In genomic region chr17:19281161-19281560, GRCh38 we compare ENCODE assay signal across 18 cellular contexts. TPM values are rescaled to one million over a fixed set of nuclear protein-coding genes. Genes with fewer than 3 reads are reported as not detected.
DNase-seq lines count a peak whose midpoint lies in the region; ATAC-seq, FAIRE-seq and TF ChIP-seq lines count a peak whose summit lies in the region.
"Had no signal": no experiment of that assay in that cellular context is flagged by ENCODE, and none has a peak within 500 bp of the region (broad histone marks: within the 10 kb centered on the region; RNA-seq: fewer than 3 reads in every experiment).

No MANE protein-coding gene starts in this region.

- no peak for FAIRE-seq in HepG2 (lab: Jason Lieb, UNC)
- FAIRE-seq: G401.6 had no signal

- H4K8ac ChIP-seq in IMR-90 (ENCODE audit: low read depth in 2 of 2, low read length in 2 of 2), result no peak overlapping the region

- peaks cover 29 to 86% of the 10 kb centered on the region in 2 experiments; a peak in 3 of 4 replicates for H3K79me1 ChIP-seq in IMR-90 (ENCODE audit: low read depth in 1 of 2, low read length in 2 of 2)

- no peak overlapping the region for H3K14ac ChIP-seq in IMR-90 (replicated peaks; ENCODE audit: low read depth, low read length)

- no peak overlapping the region for H3K4me3 Mint-ChIP-seq in immature natural killer cell
- H3K4me3 Mint-ChIP-seq: B cell; CD4-positive, alpha-beta T cell had no signal

- dilution Hi-C loops in IMR-90 (cut with HindIII; ENCODE audit: low sequenced_read_pairs, unreplicated experiment), result no loop called here

- TF ChIP-seq RAD21 in IMR-90 (IDR thresholded peaks at IDR 0.05; ENCODE audit: low read length) (no peak), HepG2 (CRISPR knock-in tag; IDR thresholded peaks at IDR 0.05) (no peak)

- no peak overlapping the region for H2BK120ac ChIP-seq in IMR-90 (ENCODE audit: low read depth, low read length)

- 83% methylated on average over 1 of the region's 3 CpGs; no CpG with 5 or more reads in 1 of the 2 experiments for WGBS in IMR-90 (ENCODE audit: extremely low coverage in 2 of 2, insufficient read length in 1 of 2), 2 experiments
- 78% methylated on average over 3 of the region's 3 CpGs for WGBS in HepG2 (ENCODE audit: low lambda C conversion rate)

- H3K27me3 ChIP-seq in IMR-90 (ENCODE audit: control insufficient read depth, insufficient read depth, low read length) (no peaks in the 10 kb centered on the region), dorsolateral prefrontal cortex (no peaks in the 10 kb centered on the region), HepG2 (ENCODE audit: control insufficient read depth in 1 of 2, insufficient read depth in 2 of 2, low read length in 2 of 2) (no peaks in the 10 kb centered on the region)

- CTCF ChIA-PET in IMR-90 (lab: Yijun Ruan, JAX), result no interaction called here
- CTCF ChIA-PET in HepG2 (lab: Yijun Ruan, JAX; ENCODE audit: low intra/inter-chr PET ratio, low total read pairs), result no interaction called here

- H3K4me1 ChIP-seq in IMR-90 (ENCODE audit: control insufficient read depth, insufficient read depth, low read length), result peaks cover 6% of the 10 kb centered on the region; the same call in 1 of the 2 replicates
- H3K4me1 ChIP-seq in HepG2 (ENCODE audit: insufficient read depth, low read length), result 0 out of 2 replicates have a peak, but pooled peaks cover 8% of the 10 kb centered on the region

- BruUV-seq in IMR-90 (replicated peaks; lab: Mats Ljungman, UMichigan), result no TSS peak
- BruUV-seq in HepG2 (replicated peaks; lab: Mats Ljungman, UMichigan), result no TSS peak

- in situ Hi-C loops in IMR-90 (cut with MboI; ENCODE audit: low sequenced_read_pairs) (no loop called here), HepG2 (cut with HindIII; ENCODE audit: extremely low pct_ligation_motif_present, low pct_unique_long_range_greater_than_20kb) (no loop called here)

- peak; percentile 34 for DNase-seq in AG08395 (ENCODE audit: low spot score)
- no peak for DNase-seq in IMR-90
- no peak for DNase-seq in dorsolateral prefrontal cortex
- no peak for DNase-seq in HepG2 (ENCODE audit: low spot score)
- no peak for DNase-seq in NCI-H226
- no peak for DNase-seq in kidney glomerular epithelial cell (lab: John Stamatoyannopoulos, UW)
- DNase-seq in immature natural killer cell, result no peak
- DNase-seq: CD4-positive, alpha-beta T cell; DMS79 treated with DMSO at 0.1 percent for 48 hours; H7; Kasumi-1; NCI-H1417; NCI-H2029 treated with DMSO at 0.1 percent for 48 hours; NCI-H526; OCI-M1 had no signal

- H2BK15ac ChIP-seq in IMR-90 (ENCODE audit: low read depth, low read length), result no peak overlapping the region

- TF ChIP-seq POLR2A in IMR-90 (IDR thresholded peaks at IDR 0.05; ENCODE audit: low read depth, low read length), result no peak
- TF ChIP-seq POLR2A in HepG2 (IDR thresholded peaks at IDR 0.05; ENCODE audit: insufficient read depth in 1 of 2, low read depth in 2 of 2, low read length in 2 of 2), result no peak

- peaks cover 0 to 2% (median 1%) of the 10 kb centered on the region in 3 donors for H3K27me3 Mint-ChIP-seq in immature natural killer cell (ENCODE audit: low read depth in 3 of 3)
- H3K27me3 Mint-ChIP-seq: CD4-positive, alpha-beta T cell had no signal

- no peak overlapping the region for H2AK5ac ChIP-seq in IMR-90 (ENCODE audit: low read depth, low read length)

- POLR2A ChIA-PET in IMR-90 (lab: Charles Lee; ENCODE audit: unreplicated experiment), result no interaction called here
- POLR2A ChIA-PET in HepG2 (lab: Yijun Ruan, JAX), result no interaction called here

- H3K36me3 ChIP-seq in IMR-90 (ENCODE audit: control insufficient read depth, insufficient read depth, low read length) (peaks cover 17% of the 10 kb centered on the region), HepG2 (replicated peaks in 1 of 2; ENCODE audit: control insufficient read depth in 1 of 2, insufficient read depth in 2 of 2, low read length in 2 of 2) (peaks cover 1 to 13% of the 10 kb centered on the region in 2 experiments; a peak in 2 of 5 replicates)

- H3K4me2 ChIP-seq in IMR-90 (ENCODE audit: low read depth, low read length), result no peak overlapping the region
- H3K4me2 ChIP-seq in HepG2 (ENCODE audit: low read depth, low read length), result no peak overlapping the region

- no peaks in the 10 kb centered on the region for H3K9me3 Mint-ChIP-seq in immature natural killer cell
- H3K9me3 Mint-ChIP-seq: CD4-positive, alpha-beta T cell had no signal

- H2BK20ac ChIP-seq in IMR-90 (ENCODE audit: low read depth, low read length), result no peak overlapping the region

- H3K36me3 Mint-ChIP-seq in immature natural killer cell, result no peaks in the 10 kb centered on the region

- no peak overlapping the region for H4K5ac ChIP-seq in IMR-90 (ENCODE audit: low read depth, low read length)

- H4K20me1 ChIP-seq in IMR-90 (ENCODE audit: insufficient read depth, low read length) (peaks cover 77% of the 10 kb centered on the region), HepG2 (ENCODE audit: insufficient read depth, low read length) (no peaks in the 10 kb centered on the region)

- no peak overlapping the region for H2AK9ac ChIP-seq in IMR-90 (replicated peaks; ENCODE audit: low read depth, low read length, poor library complexity)

- H2AFZ ChIP-seq in IMR-90 (replicated peaks; ENCODE audit: low read length, poor library complexity), result no peak overlapping the region
- no peak overlapping the region for H2AFZ ChIP-seq in HepG2 (ENCODE audit: low read length)

- intact Hi-C loops in IMR-90 (cut with micrococcal nuclease), result no loop called here
- intact Hi-C loops in dorsolateral prefrontal cortex (cut with DNase I), result no loop called here
- intact Hi-C loops in HepG2 (cut with micrococcal nuclease; ENCODE audit: unreplicated experiment), result no loop called here

- H3K79me2 ChIP-seq in HepG2 (ENCODE audit: insufficient read depth, low read length), result no peaks in the 10 kb centered on the region

- peaks cover 35% of the 10 kb centered on the region for H3K9me1 ChIP-seq in IMR-90 (ENCODE audit: insufficient read depth, low read length)

- H3K4me3 ChIP-seq in IMR-90 (ENCODE audit: insufficient read depth, low read depth, low read length), result no peak overlapping the region
- H3K4me3 ChIP-seq in dorsolateral prefrontal cortex, result no peak overlapping the region
- no peak overlapping the region for H3K4me3 ChIP-seq in HepG2 (replicated peaks in 1 of 3; ENCODE audit: insufficient read depth in 1 of 3, low read depth in 2 of 3, low read length in 3 of 3)

- H3K27ac Mint-ChIP-seq in immature natural killer cell, result no peak overlapping the region
- H3K27ac Mint-ChIP-seq: B cell; CD4-positive, alpha-beta T cell had no signal

- TF ChIP-seq CTCF in IMR-90 (conservative IDR thresholded peaks at IDR 0.05; ENCODE audit: low read depth, low read length) (no peak), dorsolateral prefrontal cortex (IDR thresholded peaks at IDR 0.05 in 54 of 56, conservative IDR thresholded peaks at IDR 0.05 in 2 of 56; ENCODE audit: low read depth in 1 of 56, partially characterized antibody in 56 of 56) (no peak), HepG2 (CRISPR knock-in tag; IDR thresholded peaks at IDR 0.05) (no peak)

- no peak for TF ChIP-seq EP300 in HepG2 (IDR thresholded peaks at IDR 0.05; ENCODE audit: low read depth in 2 of 2, low read length in 2 of 2)
- TF ChIP-seq EP300 in HepG2 (CRISPR knock-in tag; IDR thresholded peaks at IDR 0.05; ENCODE audit: borderline replicate concordance), result no peak

- no peak overlapping the region for H3K56ac ChIP-seq in IMR-90 (ENCODE audit: extremely low read depth, insufficient read depth, low read length)

- no peaks in the 10 kb centered on the region for H3K9me3 ChIP-seq in IMR-90 (ENCODE audit: control insufficient read depth, insufficient read depth, low read length)
- H3K9me3 ChIP-seq in HepG2 (ENCODE audit: low read length), result no peaks in the 10 kb centered on the region

- no peak overlapping the region for H3K18ac ChIP-seq in IMR-90 (ENCODE audit: low read depth, low read length)

- no peak overlapping the region for H3K4ac ChIP-seq in IMR-90 (ENCODE audit: low read depth, low read length)

- no peak overlapping the region for H2BK5ac ChIP-seq in IMR-90 (ENCODE audit: low read depth, low read length, poor library complexity, severe bottlenecking)

- no peak overlapping the region for H4K91ac ChIP-seq in IMR-90 (ENCODE audit: insufficient read depth, low read depth, low read length)

- no peak overlapping the region for H3K23ac ChIP-seq in IMR-90 (ENCODE audit: low read depth, low read length)

- H3K9ac ChIP-seq in IMR-90 (ENCODE audit: low read depth, low read length), result no peak overlapping the region
- H3K9ac ChIP-seq in HepG2 (ENCODE audit: insufficient read depth, low read depth, low read length), result no peak overlapping the region

- H3K27ac ChIP-seq in IMR-90 (ENCODE audit: insufficient read depth, low read length) (no peak overlapping the region), dorsolateral prefrontal cortex (peak overlapping the region in 53 of 59 donors; percentile 0 to 96 (median 75)), HepG2 (ENCODE audit: extremely low read length, insufficient read depth, low read length) (no peak overlapping the region)

- ATAC-seq in IMR-90 (ENCODE audit: low read depth) (no peak), HepG2 (no peak), HG03095 (IDR thresholded peaks at IDR 0.05; ENCODE audit: unreplicated experiment) (no peak)

- peaks cover 15 to 16% of the 10 kb centered on the region in 2 donors for H3K4me1 Mint-ChIP-seq in immature natural killer cell

RNA-seq across cellular contexts. Expression of gene EPN2, which starts 44.0 kb away (rescaled TPM):
- 14.9 and 19.4 TPM in 2 replicates for total RNA-seq in IMR-90 (2012; rRNA removed)
- 25.3 and 28.0 TPM in 2 replicates for polyA plus RNA-seq in IMR-90 (2012; rRNA removed)
- polyA plus RNA-seq in IMR-90 (2012; cell fraction: cytosol; rRNA removed), result 23.7 and 47.8 TPM in 2 replicates
- 84.7 and 99.7 TPM in 2 replicates for polyA plus RNA-seq in IMR-90 (2012; cell fraction: nucleus; rRNA removed; ENCODE audit: low replicate concordance)
- 100 to 1,000 TPM in 118 of 120 experiments, 10 to 100 TPM in 2; 94.3 to 278 (median 148) TPM for total RNA-seq in dorsolateral prefrontal cortex
- 7.8 and 9.3 TPM in 2 replicates for total RNA-seq in HepG2 (2016; rRNA removed; fragmentation: Illumina TruSeq; extraction: Trizol)
- total RNA-seq in HepG2 (2016; cell fraction: cytosol; rRNA removed; fragmentation: Illumina TruSeq; extraction: Trizol; ENCODE audit: low read depth), result 7.1 and 8.4 TPM in 2 replicates
- 6.5 and 7.5 TPM in 2 replicates for total RNA-seq in HepG2 (2016; cell fraction: insoluble cytoplasmic fraction; rRNA removed; fragmentation: Illumina TruSeq; extraction: Trizol)
- 7.8 and 13.2 TPM in 2 replicates for total RNA-seq in HepG2 (2016; cell fraction: membrane; rRNA removed; fragmentation: Illumina TruSeq; extraction: Trizol)
- total RNA-seq in HepG2 (2016; cell fraction: nucleus; rRNA removed; fragmentation: Illumina TruSeq; extraction: Trizol), result 12.8 and 15.5 TPM in 2 replicates
- 17.8 and 19.2 TPM in 2 replicates for polyA plus RNA-seq in HepG2 (2011; rRNA removed)
- 15.5 and 16.2 TPM in 2 replicates for polyA plus RNA-seq in HepG2 (2011; cell fraction: cytosol; rRNA removed)
- polyA plus RNA-seq in HepG2 (2011; cell fraction: nucleus; rRNA removed), result 41.0 and 65.6 TPM in 2 replicates
- 17.0 and 18.3 TPM in 2 replicates for polyA plus RNA-seq in HepG2 (2012)
- polyA plus RNA-seq in HepG2 (2016; cell fraction: cytosol; fragmentation: Illumina TruSeq; extraction: Trizol; ENCODE audit: low read depth), result 2.5 and 3.6 TPM in 2 replicates
- polyA plus RNA-seq in HepG2 (2016; cell fraction: insoluble cytoplasmic fraction; fragmentation: Illumina TruSeq; extraction: Trizol; ENCODE audit: low read depth), result 9.1 and 11.8 TPM in 2 replicates
- 4.7 and 5.3 TPM in 2 replicates for polyA plus RNA-seq in HepG2 (2016; cell fraction: membrane; fragmentation: Illumina TruSeq; extraction: Trizol; ENCODE audit: low read depth)
- polyA plus RNA-seq in HepG2 (2016; cell fraction: nucleus; fragmentation: Illumina TruSeq; extraction: Trizol; ENCODE audit: insufficient read depth, low read depth), result 21.2 and 21.7 TPM in 2 replicates
- 33.4 and 37.5 TPM in 2 replicates for polyA minus RNA-seq in HepG2 (2011; rRNA and poly(A)+ RNA removed; ENCODE audit: low replicate concordance)
- 13.2 and 14.8 TPM in 2 replicates for polyA minus RNA-seq in HepG2 (2011; cell fraction: cytosol; rRNA and poly(A)+ RNA removed)
- 30.2 and 31.4 TPM in 2 replicates for polyA minus RNA-seq in HepG2 (2011; cell fraction: nucleus; rRNA and poly(A)+ RNA removed)
- 1 to 10 TPM in 1 of 3 donors, under 1 TPM in 1, not detected in 1; 0.84 to 8.1 TPM for polyA plus RNA-seq in immature natural killer cell

Comparison
In these comparisons a context has a peak if more than half of its experiments do, and no peak if none do; other contexts are left out.
1. H3K27ac ChIP-seq: peak in dorsolateral prefrontal cortex (53 of 59); none in IMR-90 (single experiment) and HepG2 (single experiment).